ENCODE assay signal across 20 cellular contexts in the genomic region with DNA sequence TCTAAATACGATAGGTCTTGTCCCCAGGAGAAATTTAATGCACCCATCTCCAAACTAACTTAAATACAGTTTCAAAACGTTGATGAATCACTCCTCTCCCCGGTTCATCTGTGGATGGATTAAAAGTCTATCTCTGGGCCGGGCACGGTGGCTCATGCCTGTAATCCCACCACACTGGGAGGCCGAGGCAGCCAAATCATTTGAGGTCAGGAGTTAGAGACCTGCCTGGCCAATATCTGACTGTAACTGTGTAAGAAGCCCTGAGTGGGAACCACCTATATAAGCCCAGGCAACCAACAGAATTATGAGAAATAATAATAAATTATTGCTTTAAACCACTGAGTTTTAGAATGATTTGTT.
"Had no signal": no experiment of that assay in that cellular context is flagged by ENCODE, and none has a peak within 500 bp of the region (broad histone marks: within the 10 kb centered on the region; RNA-seq: fewer than 3 reads in every experiment).

No MANE protein-coding gene starts in this region.

- H3K4me1 Mint-ChIP-seq: activated CD4-positive, alpha-beta T cell treated with anti-CD3 and anti-CD28 coated beads, Interleukin-2, amount 10 ng/mL, durations not matched to agents 24 days and 14 days; activated naive CD4-positive, alpha-beta T cell treated with anti-CD3 and anti-CD28 coated beads, Interleukin-2, amount 10 ng/mL, durations not matched to agents 7 days and 5 days; activated naive CD8-positive, alpha-beta T cell treated with anti-CD3 and anti-CD28 coated beads, Interleukin-2, amount 10 ng/mL, durations not matched to agents 7 days and 5 days; natural killer cell; stimulated activated naive CD8-positive, alpha-beta T cell treated with anti-CD3 and anti-CD28 coated beads, Interleukin-15, amount 100 ng/mL, for 72 hours had no signal

- H3K27ac ChIP-seq: brain microvascular endothelial cell, epithelial cell of prostate, esophagus squamous epithelium, left ventricle myocardium inferior, skin epidermis, upper lobe of left lung, vagina, WERI-Rb-1 had no signal

- H3K27me3 ChIP-seq: brain microvascular endothelial cell, upper lobe of left lung, vagina had no signal

- H3K27ac Mint-ChIP-seq: activated CD4-positive, alpha-beta memory T cell treated with anti-CD3 and anti-CD28 coated beads for 36 hours; activated CD4-positive, alpha-beta T cell treated with anti-CD3 and anti-CD28 coated beads, Interleukin-2, amount 10 ng/mL, durations not matched to agents 24 days and 14 days; activated naive CD4-positive, alpha-beta T cell treated with anti-CD3 and anti-CD28 coated beads, Interleukin-2, amount 10 ng/mL, durations not matched to agents 7 days and 5 days; activated naive CD8-positive, alpha-beta T cell treated with anti-CD3 and anti-CD28 coated beads, Interleukin-2, amount 10 ng/mL, durations not matched to agents 7 days and 5 days; activated T-helper 1 cell treated with anti-CD3 and anti-CD28 coated beads, Interleukin-12 subunit alpha, Interleukin-12 subunit beta, Interleukin-2, Interleukin-4 antibody, amounts not matched to agents 30 ng/mL and 10 ng/mL and 1 ng/mL, durations not matched to agents 14 hours and 24 hours and 36 hours; natural killer cell; progenitor cell of endocrine pancreas; stimulated activated effector memory CD8-positive, alpha-beta T cell treated with anti-CD3 and anti-CD28 coated beads, Interleukin-12 subunit alpha, Interleukin-12 subunit beta, amount 100 ng/mL, for 72 hours had no signal

- H3K27me3 Mint-ChIP-seq: activated CD4-positive, alpha-beta T cell treated with anti-CD3 and anti-CD28 coated beads, Interleukin-2, amount 10 ng/mL, durations not matched to agents 24 days and 14 days; activated naive CD8-positive, alpha-beta T cell treated with anti-CD3 and anti-CD28 coated beads, Interleukin-2, amount 10 ng/mL, durations not matched to agents 7 days and 5 days had no signal

- H3K4me3 Mint-ChIP-seq: activated CD4-positive, alpha-beta memory T cell treated with anti-CD3 and anti-CD28 coated beads for 36 hours; activated CD4-positive, alpha-beta T cell treated with anti-CD3 and anti-CD28 coated beads, Interleukin-2, amount 10 ng/mL, durations not matched to agents 24 days and 14 days; activated naive CD4-positive, alpha-beta T cell treated with anti-CD3 and anti-CD28 coated beads, Interleukin-2, amount 10 ng/mL, durations not matched to agents 7 days and 5 days; activated naive CD8-positive, alpha-beta T cell treated with anti-CD3 and anti-CD28 coated beads, Interleukin-2, amount 10 ng/mL, durations not matched to agents 7 days and 5 days; activated T-helper 1 cell treated with anti-CD3 and anti-CD28 coated beads, Interleukin-12 subunit alpha, Interleukin-12 subunit beta, Interleukin-2, Interleukin-4 antibody, amounts not matched to agents 30 ng/mL and 10 ng/mL and 1 ng/mL, durations not matched to agents 14 hours and 24 hours and 36 hours; natural killer cell; stimulated activated effector memory CD8-positive, alpha-beta T cell treated with anti-CD3 and anti-CD28 coated beads, Interleukin-12 subunit alpha, Interleukin-12 subunit beta, amount 100 ng/mL, for 72 hours; stimulated activated naive CD8-positive, alpha-beta T cell treated with anti-CD3 and anti-CD28 coated beads, Interleukin-15, amount 100 ng/mL, for 72 hours had no signal

- H3K9me3 Mint-ChIP-seq: activated CD4-positive, alpha-beta memory T cell treated with anti-CD3 and anti-CD28 coated beads for 36 hours; activated CD4-positive, alpha-beta T cell treated with anti-CD3 and anti-CD28 coated beads, Interleukin-2, amount 10 ng/mL, durations not matched to agents 24 days and 14 days; activated naive CD4-positive, alpha-beta T cell treated with anti-CD3 and anti-CD28 coated beads, Interleukin-2, amount 10 ng/mL, durations not matched to agents 7 days and 5 days; activated naive CD8-positive, alpha-beta T cell treated with anti-CD3 and anti-CD28 coated beads, Interleukin-2, amount 10 ng/mL, durations not matched to agents 7 days and 5 days; activated T-helper 1 cell treated with anti-CD3 and anti-CD28 coated beads, Interleukin-12 subunit alpha, Interleukin-12 subunit beta, Interleukin-2, Interleukin-4 antibody, amounts not matched to agents 30 ng/mL and 10 ng/mL and 1 ng/mL, durations not matched to agents 14 hours and 24 hours and 36 hours; natural killer cell; stimulated activated effector memory CD8-positive, alpha-beta T cell treated with anti-CD3 and anti-CD28 coated beads, Interleukin-12 subunit alpha, Interleukin-12 subunit beta, amount 100 ng/mL, for 72 hours; stimulated activated naive CD8-positive, alpha-beta T cell treated with anti-CD3 and anti-CD28 coated beads, Interleukin-15, amount 100 ng/mL, for 72 hours had no signal

- H3K4me1 ChIP-seq: vagina had no signal

- H3K4me3 ChIP-seq: esophagus squamous epithelium, left ventricle myocardium inferior, lung, skin epidermis, upper lobe of left lung, vagina had no signal

- DNase-seq: central memory CD4-positive, alpha-beta T cell; esophagus squamous epithelium; foreskin melanocyte; left ventricle myocardium inferior; natural killer cell had no signal

- H3K36me3 Mint-ChIP-seq: activated CD4-positive, alpha-beta memory T cell treated with anti-CD3 and anti-CD28 coated beads for 36 hours; activated naive CD4-positive, alpha-beta T cell treated with anti-CD3 and anti-CD28 coated beads, Interleukin-2, amount 10 ng/mL, durations not matched to agents 7 days and 5 days; activated naive CD8-positive, alpha-beta T cell treated with anti-CD3 and anti-CD28 coated beads, Interleukin-2, amount 10 ng/mL, durations not matched to agents 7 days and 5 days; natural killer cell; stimulated activated effector memory CD8-positive, alpha-beta T cell treated with anti-CD3 and anti-CD28 coated beads, Interleukin-12 subunit alpha, Interleukin-12 subunit beta, amount 100 ng/mL, for 72 hours had no signal
